Comparison of ENCODE assay signal across 14 cellular contexts in the genomic region with DNA sequence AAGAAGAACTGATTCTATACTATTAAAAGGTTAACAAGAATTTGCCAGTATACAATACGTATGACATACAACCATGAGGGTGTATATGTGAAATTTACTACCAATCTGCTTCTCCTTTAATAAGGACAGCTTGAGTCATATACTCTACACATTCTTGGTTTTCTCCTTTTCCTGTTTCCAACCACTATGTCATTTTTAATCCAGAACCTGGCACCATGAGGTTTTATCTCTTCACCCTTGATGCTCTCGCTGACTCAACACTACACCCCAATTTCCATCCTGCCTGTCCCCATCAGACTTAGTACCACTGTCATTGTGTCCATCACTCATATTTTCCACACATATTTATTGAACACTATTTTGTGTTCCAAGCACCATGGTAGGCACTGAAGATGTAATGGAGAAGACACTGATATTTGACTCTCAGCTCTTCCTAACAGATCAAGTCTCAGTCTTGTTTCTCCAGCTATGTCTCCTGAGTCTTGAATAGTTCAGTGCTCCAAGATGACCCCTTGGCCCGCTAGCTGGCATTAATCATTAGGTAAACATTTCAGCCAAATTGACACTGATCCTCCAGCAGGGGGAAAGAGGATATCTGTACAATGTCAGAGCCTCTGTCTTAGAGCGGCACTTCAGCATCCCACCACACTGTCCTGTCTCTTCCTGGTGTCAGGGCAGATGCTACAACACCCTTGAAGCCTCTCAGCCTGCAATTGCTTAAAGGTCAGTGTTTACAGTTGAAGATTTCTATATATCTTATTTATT. TPM values are rescaled to one million over a fixed set of nuclear protein-coding genes. Genes with fewer than 3 reads are reported as not detected.
DNase-seq lines count a peak whose midpoint lies in the region; ATAC-seq, FAIRE-seq and TF ChIP-seq lines count a peak whose summit lies in the region.
"Had no signal": no experiment of that assay in that cellular context is flagged by ENCODE, and none has a peak within 500 bp of the region (broad histone marks: within the 10 kb centered on the region; RNA-seq: fewer than 3 reads in every experiment).

No MANE protein-coding gene starts in this region.

- H4K20me1 ChIP-seq in KMS-11 (ENCODE audit: insufficient read depth) (no peaks in the 10 kb centered on the region), astrocyte (ENCODE audit: insufficient read depth, low read length) (no peaks in the 10 kb centered on the region)

- TF ChIP-seq CTCF in KMS-11 (conservative IDR thresholded peaks at IDR 0.05; ENCODE audit: low read depth, low read length) (no peak), astrocyte (IDR thresholded peaks at IDR 0.05; ENCODE audit: insufficient read depth, low read depth, low read length) (peak; percentile 15), osteocyte (IDR thresholded peaks at IDR 0.05) (peak; percentile 18)

- ATAC-seq in GM18867 (IDR thresholded peaks at IDR 0.05; ENCODE audit: unreplicated experiment) = peak; percentile 25
- ATAC-seq in T-cell (replicated peaks in 1 of 4) = no peak
- ATAC-seq: left ventricle myocardium superior had no signal

- DNase-seq in astrocyte (ENCODE audit: low read depth) (no peak), osteocyte (ENCODE audit: extremely low spot score, unreplicated experiment) (no peak), putamen (ENCODE audit: low spot score) (no peak), NCI-H1436 treated with DMSO at 0.1 percent for 48 hours (lab: John Stamatoyannopoulos, UW) (no peak), T-cell (no peak)
- no peak for DNase-seq in activated CD4-positive, CD25-positive, alpha-beta regulatory T cell (lab: John Stamatoyannopoulos, UW)
- DNase-seq: central memory CD4-positive, alpha-beta T cell; DMS79; left ventricle myocardium superior; NCI-H1092 treated with DMSO at 0.1 percent for 48 hours; NK-92 treated with Interleukin-12 subunit alpha and Interleukin-12 subunit beta, amount 100 ng/mL, for 24 hours; trophoblast cell had no signal

- H3K27me3 ChIP-seq in KMS-11 (ENCODE audit: insufficient read depth, low read depth) (no peaks in the 10 kb centered on the region), astrocyte (ENCODE audit: insufficient read depth, low read length) (no peaks in the 10 kb centered on the region)

- H3K27me3 Mint-ChIP-seq in astrocyte (ENCODE audit: low read depth, unreplicated experiment) (no peaks in the 10 kb centered on the region), osteocyte (ENCODE audit: unreplicated experiment) (no peaks in the 10 kb centered on the region), T-cell (peaks cover 2 to 8% of the 10 kb centered on the region in 2 donors)

- peaks cover 73% of the 10 kb centered on the region for H3K4me1 ChIP-seq in KMS-11 (ENCODE audit: low read depth, poor library complexity, severe bottlenecking)
- peaks cover 11% of the 10 kb centered on the region for H3K4me1 ChIP-seq in astrocyte (ENCODE audit: insufficient read depth, low read length)

- H3K4me3 ChIP-seq in KMS-11 (IDR thresholded peaks at IDR 0.05; ENCODE audit: insufficient read depth, low read depth, low read length) = no peak overlapping the region
- H3K4me3 ChIP-seq in astrocyte (ENCODE audit: insufficient read depth, low read depth, low read length) = no peak overlapping the region

- H2AFZ ChIP-seq in KMS-11 (ENCODE audit: low read depth) (peak overlapping the region; percentile 30; the same call in 1 of the 2 replicates), astrocyte (ENCODE audit: low read depth, low read length) (no peak overlapping the region)

- H3K9me3 Mint-ChIP-seq in astrocyte (ENCODE audit: unreplicated experiment) = no peaks in the 10 kb centered on the region
- H3K9me3 Mint-ChIP-seq in osteocyte (ENCODE audit: unreplicated experiment) = no peaks in the 10 kb centered on the region
- peaks cover 0 to 6% (median 0%) of the 10 kb centered on the region in 3 donors for H3K9me3 Mint-ChIP-seq in T-cell

- peak; percentile 59 for FAIRE-seq in astrocyte (lab: Jason Lieb, UNC)

- peak overlapping the region; percentile 92 for H3K27ac ChIP-seq in KMS-11
- H3K27ac ChIP-seq in astrocyte (ENCODE audit: low read depth, low read length) = no peak overlapping the region

- H3K4me2 ChIP-seq in KMS-11 (peak overlapping the region; percentile 62), astrocyte (ENCODE audit: low read length) (peak overlapping the region; percentile 33)

- H3K9ac ChIP-seq in KMS-11 (peak overlapping the region; percentile 26; the same call in 1 of the 2 replicates), astrocyte (ENCODE audit: low read length) (no peak overlapping the region)

- H3K79me2 ChIP-seq in KMS-11 (ENCODE audit: insufficient read depth, low read depth) (no peaks in the 10 kb centered on the region), astrocyte (ENCODE audit: insufficient read depth, low read length) (no peaks in the 10 kb centered on the region)

- CTCF ChIA-PET in T-cell (lab: Charles Lee) = no interaction called here

- H3K27ac Mint-ChIP-seq in astrocyte (ENCODE audit: unreplicated experiment) (no peak overlapping the region), osteocyte (ENCODE audit: unreplicated experiment) (peak overlapping the region; percentile 13), T-cell (no peak overlapping the region)

- H3K4me1 Mint-ChIP-seq in astrocyte (ENCODE audit: low read depth, unreplicated experiment) (peaks cover 4% of the 10 kb centered on the region), osteocyte (ENCODE audit: unreplicated experiment) (peaks cover 41% of the 10 kb centered on the region), T-cell (no peaks in the 10 kb centered on the region)

- H3K4me3 Mint-ChIP-seq in astrocyte (ENCODE audit: unreplicated experiment) (no peak overlapping the region), osteocyte (ENCODE audit: unreplicated experiment) (no peak overlapping the region), T-cell (no peak overlapping the region)

- H3K36me3 Mint-ChIP-seq in astrocyte (ENCODE audit: low read depth, unreplicated experiment) (peaks cover 2% of the 10 kb centered on the region), osteocyte (ENCODE audit: unreplicated experiment) (no peaks in the 10 kb centered on the region), T-cell (no peaks in the 10 kb centered on the region)

- H3K36me3 ChIP-seq in KMS-11 (ENCODE audit: insufficient read depth) = no peaks in the 10 kb centered on the region
- H3K36me3 ChIP-seq in astrocyte (ENCODE audit: insufficient read depth, low read length) = no peaks in the 10 kb centered on the region

- no peaks in the 10 kb centered on the region for H3K9me3 ChIP-seq in astrocyte (ENCODE audit: insufficient read depth, low read depth, low read length)

- POLR2A ChIA-PET in T-cell (lab: Charles Lee) = no interaction called here

RNA-seq across cellular contexts. Expression of gene COL8A1, which starts 11.2 kb away (rescaled TPM):
- 118 and 123 TPM in 2 replicates for total RNA-seq in astrocyte
- 3,389 and 3,403 TPM in 2 replicates for total RNA-seq in osteocyte
- total RNA-seq in T-cell = under 1 TPM; 0.12 to 0.36 (median 0.15) TPM

Comparison
In these comparisons a context has a peak if more than half of its experiments do, and no peak if none do; other contexts are left out.
1. RNA of gene COL8A1, which starts 11.2 kb away (total RNA-seq): 3,389 to 3,403 TPM in osteocyte and 118 to 123 TPM in astrocyte; 0.12 to 0.36 TPM in T-cell; every median in the first group is over 10 times any median in the second.